In genomic region chr1:203153989-203154821, GRCh38 we compare ENCODE assay signal across 14 cellular contexts. TPM values are rescaled to one million over a fixed set of nuclear protein-coding genes. Genes with fewer than 3 reads are reported as not detected.
DNase-seq lines count a peak whose midpoint lies in the region; ATAC-seq and TF ChIP-seq lines count a peak whose summit lies in the region.
"Had no signal": no experiment of that assay in that cellular context is flagged by ENCODE, and none has a peak within 500 bp of the region (broad histone marks: within the 10 kb centered on the region; RNA-seq: fewer than 3 reads in every experiment).

No MANE protein-coding gene starts in this region.

- H3K4me3 Mint-ChIP-seq in HFFc6: peak overlapping the region; percentile 71
- H3K4me3 Mint-ChIP-seq: naive thymus-derived CD4-positive, alpha-beta T cell; stimulated activated naive CD8-positive, alpha-beta T cell treated with anti-CD3 and anti-CD28 coated beads, Interleukin-15, amount 100 ng/mL, for 72 hours had no signal

- TF ChIP-seq CTCF in HFFc6 (IDR thresholded peaks at IDR 0.05) (no peak), fibroblast of villous mesenchyme (IDR thresholded peaks at IDR 0.05; ENCODE audit: insufficient read depth, low read depth, low read length) (no peak)

- H3K27ac Mint-ChIP-seq in HFFc6: peak overlapping the region; percentile 95

- peaks cover 3% of the 10 kb centered on the region for H3K27me3 Mint-ChIP-seq in HFFc6 (ENCODE audit: insufficient read depth)

- peaks cover 56% of the 10 kb centered on the region for H3K4me1 Mint-ChIP-seq in HFFc6 (ENCODE audit: low read depth)
- H3K4me1 Mint-ChIP-seq: naive thymus-derived CD4-positive, alpha-beta T cell; stimulated activated naive CD8-positive, alpha-beta T cell treated with anti-CD3 and anti-CD28 coated beads, Interleukin-15, amount 100 ng/mL, for 72 hours had no signal

- DNase-seq in HFFc6 (peak; percentile 79), T1000 (lab: John Stamatoyannopoulos, UW) (peak; percentile 20), fibroblast of villous mesenchyme (ENCODE audit: low read depth) (peak; percentile 61), DMS153 treated with DMSO at 0.1 percent for 48 hours (lab: John Stamatoyannopoulos, UW; ENCODE audit: unreplicated experiment) (no peak), H4 (ENCODE audit: low spot score) (no peak)
- DNase-seq in activated CD8-positive, alpha-beta memory T cell treated with anti-CD3 and anti-CD28 coated beads, Interleukin-2, amount 50 U/mL, for 4 hours: no peak
- DNase-seq: activated CD4-positive, CD25-positive, alpha-beta regulatory T cell; hippocampal formation; naive thymus-derived CD4-positive, alpha-beta T cell; stimulated activated CD4-positive, alpha-beta T cell treated with anti-CD3 and anti-CD28 coated beads, Interleukin-1b, Interleukin-23, amount 100 ng/mL, for 48 hours; stimulated activated naive CD8-positive, alpha-beta T cell treated with anti-CD3 and anti-CD28 coated beads, Interleukin-15, amount 100 ng/mL, for 72 hours had no signal

- H3K9me3 Mint-ChIP-seq in HFFc6: peaks cover 13% of the 10 kb centered on the region

- no peaks in the 10 kb centered on the region for H3K27me3 ChIP-seq in skeletal muscle satellite cell (ENCODE audit: control insufficient read depth, insufficient read depth, low read length)

- H3K4me3 ChIP-seq in fibroblast of villous mesenchyme (ENCODE audit: low read depth, low read length): no peak overlapping the region
- H3K4me3 ChIP-seq in skeletal muscle satellite cell (ENCODE audit: low read length): no peak overlapping the region

- H3K4me2 ChIP-seq in skeletal muscle satellite cell (ENCODE audit: low read length): peak overlapping the region; percentile 45

- no peaks in the 10 kb centered on the region for H3K36me3 ChIP-seq in skeletal muscle satellite cell (ENCODE audit: insufficient read depth, low read length)

- peaks cover 29% of the 10 kb centered on the region for H3K4me1 ChIP-seq in skeletal muscle satellite cell (ENCODE audit: control insufficient read depth, insufficient read depth, low read length)

- ATAC-seq in GM21723 (IDR thresholded peaks at IDR 0.05; ENCODE audit: unreplicated experiment): no peak
- ATAC-seq: naive thymus-derived CD4-positive, alpha-beta T cell; stimulated activated naive CD8-positive, alpha-beta T cell treated with anti-CD3 and anti-CD28 coated beads, Interleukin-15, amount 100 ng/mL, for 72 hours had no signal

- H3K36me3 Mint-ChIP-seq in HFFc6 (ENCODE audit: low read depth): peaks cover 16% of the 10 kb centered on the region

- H3K9ac ChIP-seq in skeletal muscle satellite cell (ENCODE audit: low read depth, low read length): peak overlapping the region; percentile 21

- no peaks in the 10 kb centered on the region for H3K9me3 ChIP-seq in skeletal muscle satellite cell (replicated peaks; ENCODE audit: low read length)

RNA-seq across cellular contexts. Expression of gene MYBPH, which starts 21.4 kb away (rescaled TPM):
- not detected for total RNA-seq in HFFc6 (2021; fragmentation: NEBNext Ultra II Directional; extraction: Animal tissue kit (Norgen Biotek cat#: 25700))
- 0.32 and 0.43 TPM in 2 replicates for total RNA-seq in fibroblast of villous mesenchyme
- 0.51 and 27.7 TPM in 2 replicates for total RNA-seq in skeletal muscle satellite cell (2012; rRNA removed)
- not detected in 2 replicates for total RNA-seq in H4 (2014; rRNA removed; shearing (Covaris generic))
- total RNA-seq: dermis microvascular lymphatic vessel endothelial cell; naive thymus-derived CD4-positive, alpha-beta T cell had no signal

RNA-seq across cellular contexts. Expression of gene ADORA1, which starts 26.7 kb away (rescaled TPM):
- total RNA-seq in HFFc6 (2021; fragmentation: NEBNext Ultra II Directional; extraction: Animal tissue kit (Norgen Biotek cat#: 25700)): 1 to 10 TPM in 2 of 6 experiments, under 1 TPM in 4; 0.25 to 5.5 (median 0.53) TPM
- total RNA-seq in fibroblast of villous mesenchyme: 8.7 and 14.2 TPM in 2 replicates
- total RNA-seq in skeletal muscle satellite cell (2012; rRNA removed): 0.25 and 2.2 TPM in 2 replicates
- total RNA-seq in H4 (2014; rRNA removed; shearing (Covaris generic)): 0.47 and 0.58 TPM in 2 replicates
- total RNA-seq: dermis microvascular lymphatic vessel endothelial cell had no signal

RNA-seq across cellular contexts. Expression of gene CHI3L1, which starts 32.3 kb away (rescaled TPM):
- not detected for total RNA-seq in HFFc6 (2021; fragmentation: NEBNext Ultra II Directional; extraction: Animal tissue kit (Norgen Biotek cat#: 25700))
- total RNA-seq in fibroblast of villous mesenchyme: 15.8 and 136 TPM in 2 replicates
- total RNA-seq in skeletal muscle satellite cell (2012; rRNA removed): 4.6 and 63.6 TPM in 2 replicates
- total RNA-seq in H4 (2014; rRNA removed; shearing (Covaris generic)): not detected in 2 replicates

Comparison
In these comparisons a context has a peak if more than half of its experiments do, and no peak if none do; other contexts are left out.
1. DNase-seq: peak in HFFc6 (single experiment), T1000 (single experiment) and fibroblast of villous mesenchyme (single experiment); none in activated CD8-positive, alpha-beta memory T cell treated with anti-CD3 and anti-CD28 coated beads, Interleukin-2, amount 50 U/mL, for 4 hours (single experiment), DMS153 treated with DMSO at 0.1 percent for 48 hours (single experiment) and H4 (single experiment).
2. RNA of gene CHI3L1, which starts 32.3 kb away (total RNA-seq): 15.8 to 136 TPM in fibroblast of villous mesenchyme; not detected in HFFc6 and not detected in H4; every median in the first group is over 10 times any median in the second.